Comparison of ENCODE assay signal across 8 cellular contexts in genomic region chr14:58199726-58200479, GRCh38. TPM values are rescaled to one million over a fixed set of nuclear protein-coding genes. Genes with fewer than 3 reads are reported as not detected.
DNase-seq lines count a peak whose midpoint lies in the region; ATAC-seq and TF ChIP-seq lines count a peak whose summit lies in the region.

ACTR10 (plus strand) TSS chr14:58200149; CDS start chr14:58200218, 69 bp downstream.

- peak; percentile 91 for ATAC-seq in GM18517 (IDR thresholded peaks at IDR 0.05; ENCODE audit: unreplicated experiment)
- peak; percentile 92 for ATAC-seq in HG03025 (IDR thresholded peaks at IDR 0.05; ENCODE audit: low FRiP score, unreplicated experiment)
- peak; percentile 97 for ATAC-seq in aorta (ENCODE audit: low FRiP score)

- DNase-seq in NCI-H2029 treated with DMSO at 0.1 percent for 48 hours (lab: John Stamatoyannopoulos, UW) (peak; percentile 60), T1000 (lab: John Stamatoyannopoulos, UW) (peak; percentile 82), astrocyte of the hippocampus (ENCODE audit: low read depth, low spot score) (peak; percentile 91), hepatocyte (ENCODE audit: low spot score) (peak; percentile 95), renal cortical epithelial cell (ENCODE audit: low read depth) (peak; percentile 62), aorta (peak; percentile 92 to 96)

- peak within 1 kb of the TSS; percentile 90 for H3K4me2 ChIP-seq in hepatocyte

- peak within 1 kb of the TSS; percentile 99 for H3K27ac ChIP-seq in hepatocyte
- H3K27ac ChIP-seq in aorta (ENCODE audit: low read depth in 1 of 2, low read length in 2 of 2) = peak within 1 kb of the TSS; percentile 89 to 96

- WGBS in hepatocyte (ENCODE audit: low lambda C conversion rate, missing lambda C conversion rate) = 2% methylated on average over 31 of the region's 78 CpGs
- 0% methylated on average over 64 to 78 of the region's 78 CpGs for WGBS in aorta, 2 donors

- H3K79me2 ChIP-seq in hepatocyte = peaks cover 33% of the 10 kb centered on the region

- no peaks in the 10 kb centered on the region for H3K9me2 ChIP-seq in hepatocyte (replicated peaks; ENCODE audit: insufficient read depth)

- H4K20me1 ChIP-seq in hepatocyte (ENCODE audit: insufficient read depth, poor library complexity, severe bottlenecking) = no peaks in the 10 kb centered on the region

- intact Hi-C loops in aorta (cut with DNase I) = loop anchor here in 1 of 2 donors (2.0 kb wide), 1 partner anchor 39 kb away; no protein-coding TSS in a partner anchor

- H3K4me3 ChIP-seq in hepatocyte (peak within 1 kb of the TSS; percentile 95), aorta (ENCODE audit: low read length in 2 of 2) (peak within 1 kb of the TSS; percentile 75 to 87)

- H3K4me1 ChIP-seq in hepatocyte (ENCODE audit: insufficient read depth) = no peaks in the 10 kb centered on the region
- H3K4me1 ChIP-seq in aorta (ENCODE audit: control insufficient read depth in 1 of 2, insufficient read depth in 2 of 2, low read length in 2 of 2) = peaks cover 0 to 2% of the 10 kb centered on the region in 2 donors

- H3K36me3 ChIP-seq in hepatocyte (replicated peaks; ENCODE audit: insufficient read depth, low read depth) = no peaks in the 10 kb centered on the region
- H3K36me3 ChIP-seq in aorta (ENCODE audit: control insufficient read depth in 1 of 2, insufficient read depth in 2 of 2, low read length in 1 of 2) = no peaks in the 10 kb centered on the region

- no peaks in the 10 kb centered on the region for H3K27me3 ChIP-seq in hepatocyte
- H3K27me3 ChIP-seq in aorta (ENCODE audit: control insufficient read depth in 1 of 2, insufficient read depth in 2 of 2, low read length in 1 of 2) = no peaks in the 10 kb centered on the region

- peak within 1 kb of the TSS; percentile 96 for H2AFZ ChIP-seq in hepatocyte

- no peak for TF ChIP-seq CTCF in hepatocyte (IDR thresholded peaks at IDR 0.05; ENCODE audit: poor library complexity)

- H3K9me3 ChIP-seq in hepatocyte (ENCODE audit: low read depth) (no peaks in the 10 kb centered on the region), aorta (ENCODE audit: control insufficient read depth, low read length) (no peaks in the 10 kb centered on the region)

RNA-seq across cellular contexts. Expression of gene ACTR10, which starts in this region (rescaled TPM):
- total RNA-seq in hepatocyte (106 and 120 TPM in 2 replicates), renal cortical epithelial cell (74.3 and 85.4 TPM in 2 replicates), aorta (10 to 100 TPM; 66.9 to 73.0 TPM)
- polyA plus RNA-seq in hepatocyte (112 and 118 TPM in 2 replicates), aorta (10 to 100 TPM; 47.3 to 95.6 TPM)

Comparison
In these comparisons a context has a peak if more than half of its experiments do, and no peak if none do; other contexts are left out.
1. Peak in every context shown above with its lines: DNase-seq, ATAC-seq, H3K4me3 ChIP-seq and H3K27ac ChIP-seq.